In the genomic region with DNA sequence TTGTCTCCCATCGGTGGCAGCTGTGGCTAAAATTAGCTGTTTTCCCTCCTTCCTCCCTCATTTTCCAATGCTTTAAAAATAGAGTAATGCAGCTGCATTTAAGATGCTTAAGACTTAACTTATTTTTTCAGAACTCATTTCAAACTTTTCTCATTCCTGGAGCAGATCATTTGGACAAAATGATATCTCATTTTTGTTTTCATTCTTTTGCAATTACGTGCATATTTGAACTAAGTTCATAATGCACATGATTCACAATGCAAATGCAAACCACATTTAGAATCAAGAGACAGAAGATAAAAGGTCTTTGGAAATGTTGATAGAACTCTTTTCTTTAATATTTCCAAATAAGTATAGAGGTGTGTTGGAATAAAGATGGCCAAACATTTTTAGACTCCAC, we compare ENCODE assay signal across 17 cellular contexts. TPM values are rescaled to one million over a fixed set of nuclear protein-coding genes. Genes with fewer than 3 reads are reported as not detected.
DNase-seq lines count a peak whose midpoint lies in the region; ATAC-seq and TF ChIP-seq lines count a peak whose summit lies in the region.
"Had no signal": no experiment of that assay in that cellular context is flagged by ENCODE, and none has a peak within 500 bp of the region (broad histone marks: within the 10 kb centered on the region; RNA-seq: fewer than 3 reads in every experiment).

No MANE protein-coding gene starts in this region.

- H2AFZ ChIP-seq in SK-N-SH (ENCODE audit: low read depth), result peak overlapping the region; percentile 85

- POLR2A ChIA-PET in SK-N-SH (lab: Yijun Ruan, JAX), result no interaction called here
- POLR2A ChIA-PET in CD4-positive, alpha-beta T cell (lab: Charles Lee), result no interaction called here

- no peaks in the 10 kb centered on the region for H3K36me3 Mint-ChIP-seq in activated CD8-positive, alpha-beta memory T cell treated with anti-CD3 and anti-CD28 coated beads, Interleukin-2, amount 10 ng/mL, durations not matched to agents 7 days and 5 days
- no peaks in the 10 kb centered on the region for H3K36me3 Mint-ChIP-seq in stimulated activated effector memory CD8-positive, alpha-beta T cell treated with anti-CD3 and anti-CD28 coated beads, Interleukin-12 subunit alpha, Interleukin-12 subunit beta, amount 100 ng/mL, for 72 hours
- no peaks in the 10 kb centered on the region for H3K36me3 Mint-ChIP-seq in CD4-positive, alpha-beta T cell (ENCODE audit: low read depth)

- peak in 1 of 2 experiments; percentile 21; a peak in 1 of 4 replicates for TF ChIP-seq EP300 in SK-N-SH (IDR thresholded peaks at IDR 0.05; ENCODE audit: borderline replicate concordance in 1 of 2, low read depth in 1 of 2, low read length in 1 of 2)

- intact Hi-C loops in CD4-positive, alpha-beta T cell (cut with DNase I, micrococcal nuclease), result no loop called here

- no peaks in the 10 kb centered on the region for H3K9me2 ChIP-seq in SK-N-SH

- no peaks in the 10 kb centered on the region for H3K27me3 ChIP-seq in SK-N-SH (ENCODE audit: insufficient read depth)
- no peaks in the 10 kb centered on the region for H3K27me3 ChIP-seq in CD4-positive, alpha-beta T cell (ENCODE audit: control insufficient read depth, insufficient read depth, low read length)
- H3K27me3 ChIP-seq: esophagus muscularis mucosa, spleen, upper lobe of left lung had no signal

- H3K36me3 ChIP-seq in SK-N-SH (replicated peaks in 1 of 2; ENCODE audit: control insufficient read depth in 1 of 2, insufficient read depth in 2 of 2, low read length in 1 of 2), result no peaks in the 10 kb centered on the region
- H3K36me3 ChIP-seq: esophagus muscularis mucosa, spleen, upper lobe of left lung had no signal

- peaks cover 8% of the 10 kb centered on the region for H3F3A ChIP-seq in SK-N-SH (replicated peaks; ENCODE audit: insufficient read depth)

- H3K4me3 ChIP-seq in SK-N-SH (ENCODE audit: low read depth in 2 of 2, low read length in 1 of 2) (peak overlapping the region; percentile 37 to 64; a peak in 3 of 4 replicates), fibroblast of the aortic adventitia (ENCODE audit: low read depth, low read length) (peak overlapping the region; percentile 53)
- H3K4me3 ChIP-seq: GM12878 had no signal

- H3K27ac Mint-ChIP-seq in activated CD8-positive, alpha-beta memory T cell treated with anti-CD3 and anti-CD28 coated beads, Interleukin-2, amount 10 ng/mL, durations not matched to agents 7 days and 5 days, result no peak overlapping the region
- H3K27ac Mint-ChIP-seq in stimulated activated effector memory CD8-positive, alpha-beta T cell treated with anti-CD3 and anti-CD28 coated beads, Interleukin-12 subunit alpha, Interleukin-12 subunit beta, amount 100 ng/mL, for 72 hours, result peak overlapping the region; percentile 45
- H3K27ac Mint-ChIP-seq in CD4-positive, alpha-beta T cell, result no peak overlapping the region
- H3K27ac Mint-ChIP-seq: nephron progenitor cell, T-helper 17 cell had no signal

- peak overlapping the region; percentile 83 for H3K4me2 ChIP-seq in SK-N-SH

- TF ChIP-seq CTCF in SK-N-SH (IDR thresholded peaks at IDR 0.05) (no peak), fibroblast of the aortic adventitia (IDR thresholded peaks at IDR 0.05; ENCODE audit: insufficient read depth, low read length) (no peak)
- TF ChIP-seq CTCF in CD4-positive, alpha-beta T cell (IDR thresholded peaks at IDR 0.05), result no peak

- no peaks in the 10 kb centered on the region for H3K79me2 ChIP-seq in SK-N-SH (ENCODE audit: insufficient read depth)

- ATAC-seq in activated CD8-positive, alpha-beta memory T cell treated with anti-CD3 and anti-CD28 coated beads, Interleukin-2, amount 10 ng/mL, durations not matched to agents 7 days and 5 days, result no peak
- ATAC-seq in stimulated activated effector memory CD8-positive, alpha-beta T cell treated with anti-CD3 and anti-CD28 coated beads, Interleukin-12 subunit alpha, Interleukin-12 subunit beta, amount 100 ng/mL, for 72 hours, result no peak
- ATAC-seq in CD4-positive, alpha-beta T cell (ENCODE audit: poor library complexity), result no peak
- ATAC-seq: T-helper 17 cell had no signal

- no peaks in the 10 kb centered on the region for H3K9me3 ChIP-seq in SK-N-SH
- no peaks in the 10 kb centered on the region for H3K9me3 ChIP-seq in CD4-positive, alpha-beta T cell (ENCODE audit: control insufficient read depth, low read length)
- H3K9me3 ChIP-seq: esophagus muscularis mucosa, spleen, upper lobe of left lung had no signal

- no peak for TF ChIP-seq RAD21 in SK-N-SH (IDR thresholded peaks at IDR 0.05; ENCODE audit: low read length)

- 8% methylated on average over 2 of the region's 2 CpGs for whole genome bisulfite sequencing in SK-N-SH (ENCODE audit: low lambda C conversion rate)

- H3K4me1 ChIP-seq in SK-N-SH (ENCODE audit: control insufficient read depth in 1 of 2, insufficient read depth in 2 of 2, low read depth in 1 of 2, low read length in 1 of 2), result no peaks in the 10 kb centered on the region
- H3K4me1 ChIP-seq: upper lobe of left lung had no signal

- H3K9ac ChIP-seq in SK-N-SH, result peak overlapping the region; percentile 56; the same call in 1 of the 2 replicates

- H3K9me3 Mint-ChIP-seq in activated CD8-positive, alpha-beta memory T cell treated with anti-CD3 and anti-CD28 coated beads, Interleukin-2, amount 10 ng/mL, durations not matched to agents 7 days and 5 days (ENCODE audit: low read depth), result peaks cover 2% of the 10 kb centered on the region
- no peaks in the 10 kb centered on the region for H3K9me3 Mint-ChIP-seq in stimulated activated effector memory CD8-positive, alpha-beta T cell treated with anti-CD3 and anti-CD28 coated beads, Interleukin-12 subunit alpha, Interleukin-12 subunit beta, amount 100 ng/mL, for 72 hours
- H3K9me3 Mint-ChIP-seq in CD4-positive, alpha-beta T cell, result no peaks in the 10 kb centered on the region

- peaks cover 9% of the 10 kb centered on the region for H3K4me1 Mint-ChIP-seq in activated CD8-positive, alpha-beta memory T cell treated with anti-CD3 and anti-CD28 coated beads, Interleukin-2, amount 10 ng/mL, durations not matched to agents 7 days and 5 days
- H3K4me1 Mint-ChIP-seq in stimulated activated effector memory CD8-positive, alpha-beta T cell treated with anti-CD3 and anti-CD28 coated beads, Interleukin-12 subunit alpha, Interleukin-12 subunit beta, amount 100 ng/mL, for 72 hours, result peaks cover 10% of the 10 kb centered on the region
- H3K4me1 Mint-ChIP-seq in CD4-positive, alpha-beta T cell (ENCODE audit: low read depth), result peaks cover 8% of the 10 kb centered on the region
- H3K4me1 Mint-ChIP-seq: nephron progenitor cell had no signal

- peak overlapping the region; percentile 70 to 71 for H3K27ac ChIP-seq in SK-N-SH (ENCODE audit: low read depth in 2 of 2, low read length in 1 of 2)
- H3K27ac ChIP-seq in CD4-positive, alpha-beta T cell (ENCODE audit: low read depth, low read length), result no peak overlapping the region

- CTCF ChIA-PET in activated CD8-positive, alpha-beta memory T cell treated with anti-CD3 and anti-CD28 coated beads, Interleukin-2, amount 10 ng/mL, durations not matched to agents 7 days and 5 days (lab: Charles Lee), result interaction anchor here (0.6 to 1.9 kb wide), 2 partner anchors 19 to 518 kb away, joined by 5 to 8 read pairs; no protein-coding TSS in a partner anchor
- CTCF ChIA-PET in SK-N-SH (lab: Yijun Ruan, JAX), result interaction anchor here (3.8 kb wide), 1 partner anchor 19 kb away, joined by 17 read pairs; no protein-coding TSS in a partner anchor
- CTCF ChIA-PET in CD4-positive, alpha-beta T cell (lab: Charles Lee), result no interaction called here

- TF ChIP-seq POLR2A in erythroblast (IDR thresholded peaks at IDR 0.05; ENCODE audit: low read length), result no peak

- H3K27me3 Mint-ChIP-seq in activated CD8-positive, alpha-beta memory T cell treated with anti-CD3 and anti-CD28 coated beads, Interleukin-2, amount 10 ng/mL, durations not matched to agents 7 days and 5 days, result peaks cover 9% of the 10 kb centered on the region
- H3K27me3 Mint-ChIP-seq in CD4-positive, alpha-beta T cell, result no peaks in the 10 kb centered on the region

- H3K4me3 Mint-ChIP-seq in activated CD8-positive, alpha-beta memory T cell treated with anti-CD3 and anti-CD28 coated beads, Interleukin-2, amount 10 ng/mL, durations not matched to agents 7 days and 5 days, result peak overlapping the region; percentile 61
- peak overlapping the region; percentile 49 for H3K4me3 Mint-ChIP-seq in stimulated activated effector memory CD8-positive, alpha-beta T cell treated with anti-CD3 and anti-CD28 coated beads, Interleukin-12 subunit alpha, Interleukin-12 subunit beta, amount 100 ng/mL, for 72 hours
- H3K4me3 Mint-ChIP-seq in CD4-positive, alpha-beta T cell, result no peak overlapping the region
- H3K4me3 Mint-ChIP-seq: nephron progenitor cell had no signal

- H4K20me1 ChIP-seq in SK-N-SH (ENCODE audit: insufficient read depth), result no peaks in the 10 kb centered on the region

- DNase-seq in activated CD8-positive, alpha-beta memory T cell treated with anti-CD3 and anti-CD28 coated beads, Interleukin-2, amount 10 ng/mL, durations not matched to agents 7 days and 5 days, result no peak
- DNase-seq in activated CD8-positive, alpha-beta memory T cell treated with anti-CD3 and anti-CD28 coated beads for 24 hours, result no peak
- DNase-seq in SK-N-SH (no peak), fibroblast of the aortic adventitia (ENCODE audit: low read depth) (peak; percentile 77), erythroblast (lab: John Stamatoyannopoulos, UW) (no peak)
- no peak for DNase-seq in stimulated activated effector memory CD8-positive, alpha-beta T cell treated with anti-CD3 and anti-CD28 coated beads, Interleukin-12 subunit alpha, Interleukin-12 subunit beta, amount 100 ng/mL, for 72 hours (ENCODE audit: low spot score in 2 of 2)
- no peak for DNase-seq in activated CD8-positive, alpha-beta memory T cell treated with anti-CD3 and anti-CD28 coated beads, Interleukin-2, amount 50 U/mL, for 48 hours
- DNase-seq in CD4-positive, alpha-beta T cell, result no peak
- DNase-seq: activated CD4-positive, alpha-beta T cell treated with anti-CD3 and anti-CD28 coated beads, Interleukin-2, amount 50 U/mL, for 4 hours; activated gamma-delta T cell treated with Interleukin-2 at 50 U/mL for 16 hours; nephron progenitor cell; spleen; T-helper 17 cell; upper lobe of left lung had no signal

RNA-seq across cellular contexts. Expression of gene HSPB3, which starts 14.7 kb away (rescaled TPM):
- not detected for total RNA-seq in activated CD8-positive, alpha-beta memory T cell treated with anti-CD3 and anti-CD28 coated beads, Interleukin-2, amount 10 ng/mL, durations not matched to agents 7 days and 5 days
- polyA plus RNA-seq in SK-N-SH (2012; rRNA removed), result 3.3 TPM in 2 replicates
- polyA plus RNA-seq in SK-N-SH (2012; cell fraction: cytosol; rRNA removed), result 3.1 TPM in 2 replicates
- 3.2 and 4.2 TPM in 2 replicates for polyA plus RNA-seq in SK-N-SH (2012; cell fraction: nucleus; rRNA removed)
- total RNA-seq in fibroblast of the aortic adventitia (ENCODE audit: low replicate concordance), result 0.63 TPM in 1 of 2 replicates, not detected in the other
- not detected for total RNA-seq in CD4-positive, alpha-beta T cell
- total RNA-seq: GM12878, MCF 10A, T-helper 17 cell had no signal

RNA-seq across cellular contexts. Expression of gene SNX18, which starts 47.4 kb away (rescaled TPM):
- total RNA-seq in activated CD8-positive, alpha-beta memory T cell treated with anti-CD3 and anti-CD28 coated beads, Interleukin-2, amount 10 ng/mL, durations not matched to agents 7 days and 5 days, result 10 to 100 TPM; 35.2 to 45.3 TPM
- 4.3 and 4.6 TPM in 2 replicates for polyA plus RNA-seq in SK-N-SH (2012; rRNA removed)
- polyA plus RNA-seq in SK-N-SH (2012; cell fraction: cytosol; rRNA removed), result 3.4 and 3.9 TPM in 2 replicates
- polyA plus RNA-seq in SK-N-SH (2012; cell fraction: nucleus; rRNA removed), result 3.2 and 4.2 TPM in 2 replicates
- 38.8 and 44.7 TPM in 2 replicates for total RNA-seq in fibroblast of the aortic adventitia (ENCODE audit: low replicate concordance)
- total RNA-seq in CD4-positive, alpha-beta T cell, result 10 to 100 TPM; 10.1 to 10.3 TPM
